ENCODE assay signal across 1 cellular context in the genomic region with DNA sequence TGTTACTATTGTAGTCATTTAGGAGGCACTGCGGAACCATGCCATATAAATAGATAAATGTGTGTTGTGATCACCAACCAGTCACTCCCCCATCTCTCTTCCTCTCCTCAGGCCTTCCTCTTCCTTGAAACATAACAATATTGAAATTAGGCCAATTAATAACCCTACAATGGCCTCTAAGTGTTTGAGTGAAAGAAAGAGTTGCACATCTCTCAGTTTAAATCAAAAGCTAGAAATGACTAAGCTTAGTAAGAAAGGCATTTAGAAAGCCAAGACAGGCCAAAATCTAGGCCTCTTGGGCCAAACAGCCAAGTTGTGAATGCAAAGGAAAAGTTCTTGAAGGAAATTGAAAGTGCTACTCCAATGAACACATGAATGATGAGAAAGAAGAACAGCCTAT.
TF ChIP-seq lines count a peak whose summit lies in the region.

No MANE protein-coding gene starts in this region.

TF ChIP-seq in GM12878, 131 proteins besides CTCF, POLR2A, EP300 and RAD21 (continued from another document and continues in another):
- TF ChIP-seq, protein P1, sequence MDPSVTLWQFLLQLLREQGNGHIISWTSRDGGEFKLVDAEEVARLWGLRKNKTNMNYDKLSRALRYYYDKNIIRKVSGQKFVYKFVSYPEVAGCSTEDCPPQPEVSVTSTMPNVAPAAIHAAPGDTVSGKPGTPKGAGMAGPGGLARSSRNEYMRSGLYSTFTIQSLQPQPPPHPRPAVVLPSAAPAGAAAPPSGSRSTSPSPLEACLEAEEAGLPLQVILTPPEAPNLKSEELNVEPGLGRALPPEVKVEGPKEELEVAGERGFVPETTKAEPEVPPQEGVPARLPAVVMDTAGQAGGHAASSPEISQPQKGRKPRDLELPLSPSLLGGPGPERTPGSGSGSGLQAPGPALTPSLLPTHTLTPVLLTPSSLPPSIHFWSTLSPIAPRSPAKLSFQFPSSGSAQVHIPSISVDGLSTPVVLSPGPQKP (IDR thresholded peaks at IDR 0.05; ENCODE audit: low read depth, low read length) = no peak
- TF ChIP-seq ATF7 (IDR thresholded peaks at IDR 0.05; ENCODE audit: low read depth) = no peak
- TF ChIP-seq, protein P2, sequence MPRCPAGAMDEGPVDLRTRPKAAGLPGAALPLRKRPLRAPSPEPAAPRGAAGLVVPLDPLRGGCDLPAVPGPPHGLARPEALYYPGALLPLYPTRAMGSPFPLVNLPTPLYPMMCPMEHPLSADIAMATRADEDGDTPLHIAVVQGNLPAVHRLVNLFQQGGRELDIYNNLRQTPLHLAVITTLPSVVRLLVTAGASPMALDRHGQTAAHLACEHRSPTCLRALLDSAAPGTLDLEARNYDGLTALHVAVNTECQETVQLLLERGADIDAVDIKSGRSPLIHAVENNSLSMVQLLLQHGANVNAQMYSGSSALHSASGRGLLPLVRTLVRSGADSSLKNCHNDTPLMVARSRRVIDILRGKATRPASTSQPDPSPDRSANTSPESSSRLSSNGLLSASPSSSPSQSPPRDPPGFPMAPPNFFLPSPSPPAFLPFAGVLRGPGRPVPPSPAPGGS (IDR thresholded peaks at IDR 0.05; ENCODE audit: borderline replicate concordance, insufficient read depth, low read depth, low read length, poor library complexity, severe bottlenecking) = no peak
- TF ChIP-seq ZZZ3 (IDR thresholded peaks at IDR 0.05; ENCODE audit: control insufficient read depth, insufficient read length, low read depth) = no peak
- TF ChIP-seq, protein P3, sequence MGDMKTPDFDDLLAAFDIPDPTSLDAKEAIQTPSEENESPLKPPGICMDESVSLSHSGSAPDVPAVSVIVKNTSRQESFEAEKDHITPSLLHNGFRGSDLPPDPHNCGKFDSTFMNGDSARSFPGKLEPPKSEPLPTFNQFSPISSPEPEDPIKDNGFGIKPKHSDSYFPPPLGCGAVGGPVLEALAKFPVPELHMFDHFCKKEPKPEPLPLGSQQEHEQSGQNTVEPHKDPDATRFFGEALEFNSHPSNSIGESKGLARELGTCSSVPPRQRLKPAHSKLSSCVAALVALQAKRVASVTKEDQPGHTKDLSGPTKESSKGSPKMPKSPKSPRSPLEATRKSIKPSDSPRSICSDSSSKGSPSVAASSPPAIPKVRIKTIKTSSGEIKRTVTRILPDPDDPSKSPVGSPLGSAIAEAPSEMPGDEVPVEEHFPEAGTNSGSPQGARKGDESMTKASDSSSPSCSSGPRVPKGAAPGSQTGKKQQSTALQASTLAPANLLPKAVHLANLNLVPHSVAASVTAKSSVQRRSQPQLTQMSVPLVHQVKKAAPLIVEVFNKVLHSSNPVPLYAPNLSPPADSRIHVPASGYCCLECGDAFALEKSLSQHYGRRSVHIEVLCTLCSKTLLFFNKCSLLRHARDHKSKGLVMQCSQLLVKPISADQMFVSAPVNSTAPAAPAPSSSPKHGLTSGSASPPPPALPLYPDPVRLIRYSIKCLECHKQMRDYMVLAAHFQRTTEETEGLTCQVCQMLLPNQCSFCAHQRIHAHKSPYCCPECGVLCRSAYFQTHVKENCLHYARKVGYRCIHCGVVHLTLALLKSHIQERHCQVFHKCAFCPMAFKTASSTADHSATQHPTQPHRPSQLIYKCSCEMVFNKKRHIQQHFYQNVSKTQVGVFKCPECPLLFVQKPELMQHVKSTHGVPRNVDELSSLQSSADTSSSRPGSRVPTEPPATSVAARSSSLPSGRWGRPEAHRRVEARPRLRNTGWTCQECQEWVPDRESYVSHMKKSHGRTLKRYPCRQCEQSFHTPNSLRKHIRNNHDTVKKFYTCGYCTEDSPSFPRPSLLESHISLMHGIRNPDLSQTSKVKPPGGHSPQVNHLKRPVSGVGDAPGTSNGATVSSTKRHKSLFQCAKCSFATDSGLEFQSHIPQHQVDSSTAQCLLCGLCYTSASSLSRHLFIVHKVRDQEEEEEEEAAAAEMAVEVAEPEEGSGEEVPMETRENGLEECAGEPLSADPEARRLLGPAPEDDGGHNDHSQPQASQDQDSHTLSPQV (IDR thresholded peaks at IDR 0.05) = no peak
- TF ChIP-seq MXI1 (IDR thresholded peaks at IDR 0.05; ENCODE audit: low read depth, low read length) = no peak
- TF ChIP-seq, protein P4, sequence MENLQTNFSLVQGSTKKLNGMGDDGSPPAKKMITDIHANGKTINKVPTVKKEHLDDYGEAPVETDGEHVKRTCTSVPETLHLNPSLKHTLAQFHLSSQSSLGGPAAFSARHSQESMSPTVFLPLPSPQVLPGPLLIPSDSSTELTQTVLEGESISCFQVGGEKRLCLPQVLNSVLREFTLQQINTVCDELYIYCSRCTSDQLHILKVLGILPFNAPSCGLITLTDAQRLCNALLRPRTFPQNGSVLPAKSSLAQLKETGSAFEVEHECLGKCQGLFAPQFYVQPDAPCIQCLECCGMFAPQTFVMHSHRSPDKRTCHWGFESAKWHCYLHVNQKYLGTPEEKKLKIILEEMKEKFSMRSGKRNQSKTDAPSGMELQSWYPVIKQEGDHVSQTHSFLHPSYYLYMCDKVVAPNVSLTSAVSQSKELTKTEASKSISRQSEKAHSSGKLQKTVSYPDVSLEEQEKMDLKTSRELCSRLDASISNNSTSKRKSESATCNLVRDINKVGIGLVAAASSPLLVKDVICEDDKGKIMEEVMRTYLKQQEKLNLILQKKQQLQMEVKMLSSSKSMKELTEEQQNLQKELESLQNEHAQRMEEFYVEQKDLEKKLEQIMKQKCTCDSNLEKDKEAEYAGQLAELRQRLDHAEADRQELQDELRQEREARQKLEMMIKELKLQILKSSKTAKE (IDR thresholded peaks at IDR 0.05; ENCODE audit: low read depth, poor library complexity, severe bottlenecking) = peak; percentile 45
- TF ChIP-seq, protein P5, sequence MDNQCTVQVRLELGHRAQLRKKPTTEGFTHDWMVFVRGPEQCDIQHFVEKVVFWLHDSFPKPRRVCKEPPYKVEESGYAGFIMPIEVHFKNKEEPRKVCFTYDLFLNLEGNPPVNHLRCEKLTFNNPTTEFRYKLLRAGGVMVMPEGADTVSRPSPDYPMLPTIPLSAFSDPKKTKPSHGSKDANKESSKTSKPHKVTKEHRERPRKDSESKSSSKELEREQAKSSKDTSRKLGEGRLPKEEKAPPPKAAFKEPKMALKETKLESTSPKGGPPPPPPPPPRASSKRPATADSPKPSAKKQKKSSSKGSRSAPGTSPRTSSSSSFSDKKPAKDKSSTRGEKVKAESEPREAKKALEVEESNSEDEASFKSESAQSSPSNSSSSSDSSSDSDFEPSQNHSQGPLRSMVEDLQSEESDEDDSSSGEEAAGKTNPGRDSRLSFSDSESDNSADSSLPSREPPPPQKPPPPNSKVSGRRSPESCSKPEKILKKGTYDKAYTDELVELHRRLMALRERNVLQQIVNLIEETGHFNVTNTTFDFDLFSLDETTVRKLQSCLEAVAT (IDR thresholded peaks at IDR 0.05) = no peak
- TF ChIP-seq CHD4 (IDR thresholded peaks at IDR 0.05) = no peak
- no peak for TF ChIP-seq NR2C1 (IDR thresholded peaks at IDR 0.05)
- no peak for TF ChIP-seq JUND (IDR thresholded peaks at IDR 0.05; ENCODE audit: low read depth, low read length)
- peak; percentile 55; the same call in 1 of the 2 replicates for TF ChIP-seq MTA2 (IDR thresholded peaks at IDR 0.05; ENCODE audit: low read depth)
- TF ChIP-seq, protein P6, sequence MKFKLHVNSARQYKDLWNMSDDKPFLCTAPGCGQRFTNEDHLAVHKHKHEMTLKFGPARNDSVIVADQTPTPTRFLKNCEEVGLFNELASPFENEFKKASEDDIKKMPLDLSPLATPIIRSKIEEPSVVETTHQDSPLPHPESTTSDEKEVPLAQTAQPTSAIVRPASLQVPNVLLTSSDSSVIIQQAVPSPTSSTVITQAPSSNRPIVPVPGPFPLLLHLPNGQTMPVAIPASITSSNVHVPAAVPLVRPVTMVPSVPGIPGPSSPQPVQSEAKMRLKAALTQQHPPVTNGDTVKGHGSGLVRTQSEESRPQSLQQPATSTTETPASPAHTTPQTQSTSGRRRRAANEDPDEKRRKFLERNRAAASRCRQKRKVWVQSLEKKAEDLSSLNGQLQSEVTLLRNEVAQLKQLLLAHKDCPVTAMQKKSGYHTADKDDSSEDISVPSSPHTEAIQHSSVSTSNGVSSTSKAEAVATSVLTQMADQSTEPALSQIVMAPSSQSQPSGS (IDR thresholded peaks at IDR 0.05; ENCODE audit: low read length) = peak; percentile 81
- TF ChIP-seq PML (IDR thresholded peaks at IDR 0.05; ENCODE audit: low read length) = 0 out of 2 replicates have a peak, but pooled peaks have one; percentile 45
- no peak for TF ChIP-seq NBN (IDR thresholded peaks at IDR 0.05)
- no peak for TF ChIP-seq TBL1XR1 (IDR thresholded peaks at IDR 0.05; ENCODE audit: low read depth, low read length)
- no peak for TF ChIP-seq TCF12 (IDR thresholded peaks at IDR 0.05; ENCODE audit: low read depth, low read length)
- peak; percentile 87 for TF ChIP-seq FOXM1 (IDR thresholded peaks at IDR 0.05; ENCODE audit: low read depth, low read length)
- TF ChIP-seq, protein P7, sequence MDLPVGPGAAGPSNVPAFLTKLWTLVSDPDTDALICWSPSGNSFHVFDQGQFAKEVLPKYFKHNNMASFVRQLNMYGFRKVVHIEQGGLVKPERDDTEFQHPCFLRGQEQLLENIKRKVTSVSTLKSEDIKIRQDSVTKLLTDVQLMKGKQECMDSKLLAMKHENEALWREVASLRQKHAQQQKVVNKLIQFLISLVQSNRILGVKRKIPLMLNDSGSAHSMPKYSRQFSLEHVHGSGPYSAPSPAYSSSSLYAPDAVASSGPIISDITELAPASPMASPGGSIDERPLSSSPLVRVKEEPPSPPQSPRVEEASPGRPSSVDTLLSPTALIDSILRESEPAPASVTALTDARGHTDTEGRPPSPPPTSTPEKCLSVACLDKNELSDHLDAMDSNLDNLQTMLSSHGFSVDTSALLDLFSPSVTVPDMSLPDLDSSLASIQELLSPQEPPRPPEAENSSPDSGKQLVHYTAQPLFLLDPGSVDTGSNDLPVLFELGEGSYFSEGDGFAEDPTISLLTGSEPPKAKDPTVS (IDR thresholded peaks at IDR 0.05; ENCODE audit: low read depth, low read length) = no peak
- TF ChIP-seq SREBF1 (IDR thresholded peaks at IDR 0.05; ENCODE audit: low read length) = no peak
- TF ChIP-seq, protein P8, sequence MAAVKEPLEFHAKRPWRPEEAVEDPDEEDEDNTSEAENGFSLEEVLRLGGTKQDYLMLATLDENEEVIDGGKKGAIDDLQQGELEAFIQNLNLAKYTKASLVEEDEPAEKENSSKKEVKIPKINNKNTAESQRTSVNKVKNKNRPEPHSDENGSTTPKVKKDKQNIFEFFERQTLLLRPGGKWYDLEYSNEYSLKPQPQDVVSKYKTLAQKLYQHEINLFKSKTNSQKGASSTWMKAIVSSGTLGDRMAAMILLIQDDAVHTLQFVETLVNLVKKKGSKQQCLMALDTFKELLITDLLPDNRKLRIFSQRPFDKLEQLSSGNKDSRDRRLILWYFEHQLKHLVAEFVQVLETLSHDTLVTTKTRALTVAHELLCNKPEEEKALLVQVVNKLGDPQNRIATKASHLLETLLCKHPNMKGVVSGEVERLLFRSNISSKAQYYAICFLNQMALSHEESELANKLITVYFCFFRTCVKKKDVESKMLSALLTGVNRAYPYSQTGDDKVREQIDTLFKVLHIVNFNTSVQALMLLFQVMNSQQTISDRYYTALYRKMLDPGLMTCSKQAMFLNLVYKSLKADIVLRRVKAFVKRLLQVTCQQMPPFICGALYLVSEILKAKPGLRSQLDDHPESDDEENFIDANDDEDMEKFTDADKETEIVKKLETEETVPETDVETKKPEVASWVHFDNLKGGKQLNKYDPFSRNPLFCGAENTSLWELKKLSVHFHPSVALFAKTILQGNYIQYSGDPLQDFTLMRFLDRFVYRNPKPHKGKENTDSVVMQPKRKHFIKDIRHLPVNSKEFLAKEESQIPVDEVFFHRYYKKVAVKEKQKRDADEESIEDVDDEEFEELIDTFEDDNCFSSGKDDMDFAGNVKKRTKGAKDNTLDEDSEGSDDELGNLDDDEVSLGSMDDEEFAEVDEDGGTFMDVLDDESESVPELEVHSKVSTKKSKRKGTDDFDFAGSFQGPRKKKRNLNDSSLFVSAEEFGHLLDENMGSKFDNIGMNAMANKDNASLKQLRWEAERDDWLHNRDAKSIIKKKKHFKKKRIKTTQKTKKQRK (IDR thresholded peaks at IDR 0.05; ENCODE audit: low read depth, low read length) = no peak
- TF ChIP-seq SREBF2 (IDR thresholded peaks at IDR 0.05; ENCODE audit: low read length) = no peak
- TF ChIP-seq CREB1 (IDR thresholded peaks at IDR 0.05; ENCODE audit: low read depth) = no peak
- TF ChIP-seq, protein P9, sequence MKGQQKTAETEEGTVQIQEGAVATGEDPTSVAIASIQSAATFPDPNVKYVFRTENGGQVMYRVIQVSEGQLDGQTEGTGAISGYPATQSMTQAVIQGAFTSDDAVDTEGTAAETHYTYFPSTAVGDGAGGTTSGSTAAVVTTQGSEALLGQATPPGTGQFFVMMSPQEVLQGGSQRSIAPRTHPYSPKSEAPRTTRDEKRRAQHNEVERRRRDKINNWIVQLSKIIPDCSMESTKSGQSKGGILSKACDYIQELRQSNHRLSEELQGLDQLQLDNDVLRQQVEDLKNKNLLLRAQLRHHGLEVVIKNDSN (IDR thresholded peaks at IDR 0.05; ENCODE audit: borderline replicate concordance, extremely low read length, insufficient read depth, low read depth, low read length) = no peak
- TF ChIP-seq, protein P10, sequence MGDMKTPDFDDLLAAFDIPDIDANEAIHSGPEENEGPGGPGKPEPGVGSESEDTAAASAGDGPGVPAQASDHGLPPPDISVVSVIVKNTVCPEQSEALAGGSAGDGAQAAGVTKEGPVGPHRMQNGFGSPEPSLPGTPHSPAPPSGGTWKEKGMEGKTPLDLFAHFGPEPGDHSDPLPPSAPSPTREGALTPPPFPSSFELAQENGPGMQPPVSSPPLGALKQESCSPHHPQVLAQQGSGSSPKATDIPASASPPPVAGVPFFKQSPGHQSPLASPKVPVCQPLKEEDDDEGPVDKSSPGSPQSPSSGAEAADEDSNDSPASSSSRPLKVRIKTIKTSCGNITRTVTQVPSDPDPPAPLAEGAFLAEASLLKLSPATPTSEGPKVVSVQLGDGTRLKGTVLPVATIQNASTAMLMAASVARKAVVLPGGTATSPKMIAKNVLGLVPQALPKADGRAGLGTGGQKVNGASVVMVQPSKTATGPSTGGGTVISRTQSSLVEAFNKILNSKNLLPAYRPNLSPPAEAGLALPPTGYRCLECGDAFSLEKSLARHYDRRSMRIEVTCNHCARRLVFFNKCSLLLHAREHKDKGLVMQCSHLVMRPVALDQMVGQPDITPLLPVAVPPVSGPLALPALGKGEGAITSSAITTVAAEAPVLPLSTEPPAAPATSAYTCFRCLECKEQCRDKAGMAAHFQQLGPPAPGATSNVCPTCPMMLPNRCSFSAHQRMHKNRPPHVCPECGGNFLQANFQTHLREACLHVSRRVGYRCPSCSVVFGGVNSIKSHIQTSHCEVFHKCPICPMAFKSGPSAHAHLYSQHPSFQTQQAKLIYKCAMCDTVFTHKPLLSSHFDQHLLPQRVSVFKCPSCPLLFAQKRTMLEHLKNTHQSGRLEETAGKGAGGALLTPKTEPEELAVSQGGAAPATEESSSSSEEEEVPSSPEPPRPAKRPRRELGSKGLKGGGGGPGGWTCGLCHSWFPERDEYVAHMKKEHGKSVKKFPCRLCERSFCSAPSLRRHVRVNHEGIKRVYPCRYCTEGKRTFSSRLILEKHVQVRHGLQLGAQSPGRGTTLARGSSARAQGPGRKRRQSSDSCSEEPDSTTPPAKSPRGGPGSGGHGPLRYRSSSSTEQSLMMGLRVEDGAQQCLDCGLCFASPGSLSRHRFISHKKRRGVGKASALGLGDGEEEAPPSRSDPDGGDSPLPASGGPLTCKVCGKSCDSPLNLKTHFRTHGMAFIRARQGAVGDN (IDR thresholded peaks at IDR 0.05) = 0 out of 2 replicates have a peak, but pooled peaks have one; percentile 45
- no peak for TF ChIP-seq TCF7 (IDR thresholded peaks at IDR 0.05; ENCODE audit: borderline replicate concordance)
- no peak for TF ChIP-seq YY1 (IDR thresholded peaks at IDR 0.05; ENCODE audit: low read depth, low read length)
- TF ChIP-seq MYC (IDR thresholded peaks at IDR 0.05; ENCODE audit: insufficient read depth, insufficient read length, insufficient replicate concordance, low read length, severe bottlenecking) = no peak
- TF ChIP-seq IRF4 (IDR thresholded peaks at IDR 0.05; ENCODE audit: low read depth, low read length) = peak; percentile 88
- TF ChIP-seq ZNF207 (IDR thresholded peaks at IDR 0.05; ENCODE audit: borderline replicate concordance) = no peak
- TF ChIP-seq CHD2 (IDR thresholded peaks at IDR 0.05; ENCODE audit: borderline replicate concordance, low read depth, low read length) = no peak
- 0 out of 2 replicates have a peak, but pooled peaks have one; percentile 41 for TF ChIP-seq GABPA (IDR thresholded peaks at IDR 0.05; ENCODE audit: low read depth)
